In genomic region chr12:83172441-83172840, GRCh38 we compare ENCODE assay signal across 24 cellular contexts.
"Had no signal": no experiment of that assay in that cellular context is flagged by ENCODE, and none has a peak within 500 bp of the region (broad histone marks: within the 10 kb centered on the region; RNA-seq: fewer than 3 reads in every experiment).

No MANE protein-coding gene starts in this region.

- ATAC-seq: effector memory CD8-positive, alpha-beta T cell; left colon; lower lobe of right lung; natural killer cell; sciatic nerve; stimulated activated effector memory CD8-positive, alpha-beta T cell treated with anti-CD3 and anti-CD28 coated beads, Interleukin-12 subunit alpha, Interleukin-12 subunit beta, amount 100 ng/mL, for 72 hours had no signal

- H2AFZ ChIP-seq: parathyroid adenoma had no signal

- H3K4me1 ChIP-seq: esophagus squamous epithelium, lower lobe of right lung, prostate gland, right atrium auricular region, thyroid gland, vagina had no signal

- H3K4me3 ChIP-seq: coronary artery, esophagus squamous epithelium, left ventricle myocardium inferior, lower lobe of right lung, prostate gland, right atrium auricular region, stomach, thyroid gland, vagina had no signal

- H3K36me3 ChIP-seq: esophagus squamous epithelium, left ventricle myocardium inferior, lower lobe of right lung, prostate gland, right atrium auricular region, stomach, thyroid gland, vagina had no signal

- DNase-seq: dermis blood vessel endothelial cell; effector memory CD8-positive, alpha-beta T cell; esophagus squamous epithelium; hypothalamus; immature natural killer cell; islet precursor cell; kidney glomerular epithelial cell; left colon; left ventricle myocardium inferior; lower lobe of right lung; natural killer cell; stimulated activated CD4-positive, alpha-beta T cell treated with anti-CD3 and anti-CD28 coated beads, Interleukin-2, amount 100 ng/mL, for 24 hours; stimulated activated CD4-positive, alpha-beta T cell treated with anti-CD3 and anti-CD28 coated beads, Interleukin-4, amount 100 ng/mL, for 24 hours; stimulated activated naive CD4-positive, alpha-beta T cell treated with Interleukin-2 at 50 U/mL for 16 hours; stomach; thyroid gland; trophoblast cell had no signal

- H3K9me3 ChIP-seq: esophagus squamous epithelium, left ventricle myocardium inferior, lower lobe of right lung, prostate gland, right atrium auricular region, stomach, thyroid gland, vagina had no signal

- H3K27me3 ChIP-seq: esophagus squamous epithelium, right atrium auricular region, stomach, thyroid gland, vagina had no signal

- H3K27ac ChIP-seq: coronary artery, esophagus squamous epithelium, left ventricle myocardium inferior, lower lobe of right lung, parathyroid adenoma, prostate gland, right atrium auricular region, stomach, thyroid gland, vagina had no signal

- H3K9ac ChIP-seq: parathyroid adenoma had no signal
